ENCODE assay signal across 1 cellular context in genomic region chr1:43315963-43316737, GRCh38.
TF ChIP-seq lines count a peak whose summit lies in the region.

No MANE protein-coding gene starts in this region.

TF ChIP-seq in HEK293, 187 proteins besides CTCF, POLR2A, EP300 and RAD21:
- TF ChIP-seq ZNF600 (tag by site-specific recombination; IDR thresholded peaks at IDR 0.05) (no peak), ZNF664 (tag by site-specific recombination; IDR thresholded peaks at IDR 0.05) (peak; percentile 46; the same call in 1 of the 2 replicates)
